7 cellular contexts compared by ENCODE assay signal in the genomic region with DNA sequence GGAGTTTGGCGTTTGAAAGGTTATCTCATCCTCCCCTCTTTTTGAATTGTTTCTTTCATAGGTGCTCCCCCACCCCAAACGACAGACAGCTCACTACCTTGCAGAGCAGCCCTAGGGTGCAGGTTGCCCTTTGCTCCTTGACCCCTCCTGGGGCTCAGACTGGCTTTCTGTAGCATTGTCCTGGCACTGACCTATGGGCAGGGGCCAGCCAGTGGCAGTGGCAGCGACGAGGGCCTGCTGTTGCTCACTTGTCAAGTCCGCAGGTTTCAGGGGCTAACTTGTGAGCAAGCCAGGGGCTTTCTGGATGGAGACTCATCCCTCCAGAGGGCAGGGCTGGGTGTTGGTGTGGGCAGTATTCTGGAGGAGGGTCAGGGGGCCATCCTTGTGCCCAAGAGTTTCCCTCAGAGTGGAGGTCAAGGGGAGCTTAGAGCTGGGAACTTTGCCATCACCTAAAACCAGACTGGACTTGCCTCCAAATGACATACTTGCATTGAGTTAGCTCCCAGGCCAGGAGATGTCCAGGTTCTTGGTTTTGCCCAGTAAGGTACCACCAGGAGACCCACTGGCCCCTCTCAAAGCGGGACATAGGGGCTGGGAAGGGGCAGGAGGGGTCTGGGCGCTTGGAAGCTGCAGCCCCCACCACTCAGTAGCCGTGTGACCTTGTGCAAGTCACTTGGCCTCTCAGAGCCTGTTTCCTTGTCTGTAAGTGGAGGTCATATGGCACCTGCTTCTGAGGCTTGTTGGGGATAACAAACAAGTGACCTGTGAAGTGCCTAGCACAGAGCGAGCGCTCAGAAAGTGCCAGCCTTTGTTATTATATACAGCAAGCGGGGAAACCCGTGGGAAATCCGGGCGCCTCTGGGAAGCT. TPM values are rescaled to one million over a fixed set of nuclear protein-coding genes. Genes with fewer than 3 reads are reported as not detected.
DNase-seq lines count a peak whose midpoint lies in the region; ATAC-seq and TF ChIP-seq lines count a peak whose summit lies in the region.

No MANE protein-coding gene starts in this region.

- H3K36me3 ChIP-seq in breast epithelium = no peaks in the 10 kb centered on the region
- no peaks in the 10 kb centered on the region for H3K36me3 ChIP-seq in naive thymus-derived CD4-positive, alpha-beta T cell (ENCODE audit: control insufficient read depth in 2 of 3, insufficient read depth in 3 of 3, low read length in 3 of 3)

- TF ChIP-seq CTCF in breast epithelium (IDR thresholded peaks at IDR 0.05) = no peak

- intact Hi-C loops in breast epithelium (cut with DNase I; ENCODE audit: low total_unique reads) = loop anchor here (10.0 kb wide), 2 partner anchors 50 to 60 kb away; a partner anchor contains a TSS
- intact Hi-C loops in naive thymus-derived CD4-positive, alpha-beta T cell (cut with micrococcal nuclease) = loop anchor here (1.0 to 5.0 kb wide), 3 partner anchors 37 to 53 kb away; a partner anchor contains a TSS

- no peaks in the 10 kb centered on the region for H3K27me3 Mint-ChIP-seq in naive thymus-derived CD4-positive, alpha-beta T cell

- peak overlapping the region; percentile 91 to 95 for H3K27ac ChIP-seq in breast epithelium
- H3K27ac ChIP-seq in naive thymus-derived CD4-positive, alpha-beta T cell (ENCODE audit: low read depth, low read length) = peak overlapping the region; percentile 66

- DNase-seq in breast epithelium (ENCODE audit: low spot score in 2 of 2) (no peak), NCI-H345 (lab: John Stamatoyannopoulos, UW) (no peak)
- DNase-seq in naive thymus-derived CD4-positive, alpha-beta T cell = peak in 3 of 9 donors; percentile 16 to 30 (median 20)
- DNase-seq in effector CD8-positive, alpha-beta T cell (lab: John Stamatoyannopoulos, UW) = no peak

- H3K27me3 ChIP-seq in breast epithelium = no peaks in the 10 kb centered on the region
- H3K27me3 ChIP-seq in naive thymus-derived CD4-positive, alpha-beta T cell (ENCODE audit: control insufficient read depth in 2 of 2, insufficient read depth in 2 of 2, low read length in 2 of 2) = no peaks in the 10 kb centered on the region

- H3K4me1 ChIP-seq in breast epithelium = peaks cover 0 to 5% of the 10 kb centered on the region in 2 donors
- H3K4me1 ChIP-seq in naive thymus-derived CD4-positive, alpha-beta T cell (ENCODE audit: control insufficient read depth in 2 of 2, insufficient read depth in 2 of 2, low read length in 2 of 2) = peaks cover 8 to 16% of the 10 kb centered on the region in 2 donors

- peak overlapping the region; percentile 72 to 93 (median 84) for H3K4me3 Mint-ChIP-seq in naive thymus-derived CD4-positive, alpha-beta T cell

- TF ChIP-seq POLR2A in breast epithelium (IDR thresholded peaks at IDR 0.05) = no peak

- H3K9me3 ChIP-seq in breast epithelium = no peaks in the 10 kb centered on the region
- H3K9me3 ChIP-seq in naive thymus-derived CD4-positive, alpha-beta T cell (ENCODE audit: control insufficient read depth in 2 of 3, low read length in 3 of 3) = no peaks in the 10 kb centered on the region

- no peaks in the 10 kb centered on the region for H3K9me3 Mint-ChIP-seq in naive thymus-derived CD4-positive, alpha-beta T cell

- CTCF ChIA-PET in naive thymus-derived CD4-positive, alpha-beta T cell (lab: Charles Lee) = interaction anchor here (0.6 to 1.6 kb wide), 3 partner anchors 27 to 1044 kb away, joined by 3 to 4 read pairs (median 4); no protein-coding TSS in a partner anchor

- POLR2A ChIA-PET in naive thymus-derived CD4-positive, alpha-beta T cell (lab: Charles Lee) = interaction anchor here (0.9 to 5.1 kb wide), 7 partner anchors 50 to 239 kb away, joined by 3 to 60 read pairs (median 5); a partner anchor contains a TSS

- H3K4me3 ChIP-seq in breast epithelium = peak overlapping the region; percentile 50 to 67 (median 54)
- peak overlapping the region; percentile 71 for H3K4me3 ChIP-seq in naive thymus-derived CD4-positive, alpha-beta T cell (ENCODE audit: low read length)

- ATAC-seq in GM21390 (IDR thresholded peaks at IDR 0.05; ENCODE audit: unreplicated experiment) (peak; percentile 45), HG03342 (IDR thresholded peaks at IDR 0.05; ENCODE audit: unreplicated experiment) (peak; percentile 27), HG02970 (IDR thresholded peaks at IDR 0.05; ENCODE audit: low FRiP score, unreplicated experiment) (no peak)
- no peak for ATAC-seq in naive thymus-derived CD4-positive, alpha-beta T cell

- H3K4me1 Mint-ChIP-seq in naive thymus-derived CD4-positive, alpha-beta T cell = peaks cover 7 to 25% (median 18%) of the 10 kb centered on the region in 7 donors

- peak overlapping the region in 5 of 9 donors; percentile 6 to 92 (median 32) for H3K27ac Mint-ChIP-seq in naive thymus-derived CD4-positive, alpha-beta T cell

- H3K36me3 Mint-ChIP-seq in naive thymus-derived CD4-positive, alpha-beta T cell = no peaks in the 10 kb centered on the region

RNA-seq across cellular contexts. Expression of a gene that starts 53.5 kb away (rescaled TPM):
- 10 to 100 TPM; 16.2 to 20.8 (median 19.7) TPM for total RNA-seq in breast epithelium
- 10 to 100 TPM; 11.5 to 20.8 (median 16.8) TPM for total RNA-seq in naive thymus-derived CD4-positive, alpha-beta T cell
- 10 to 100 TPM; 25.8 to 29.1 TPM for polyA plus RNA-seq in naive thymus-derived CD4-positive, alpha-beta T cell

Comparison
In these comparisons a context has a peak if more than half of its experiments do, and no peak if none do; other contexts are left out.
1. ATAC-seq: peak in GM21390 (single experiment) and HG03342 (single experiment); none in naive thymus-derived CD4-positive, alpha-beta T cell (single experiment) and HG02970 (single experiment).